In the genomic region with DNA sequence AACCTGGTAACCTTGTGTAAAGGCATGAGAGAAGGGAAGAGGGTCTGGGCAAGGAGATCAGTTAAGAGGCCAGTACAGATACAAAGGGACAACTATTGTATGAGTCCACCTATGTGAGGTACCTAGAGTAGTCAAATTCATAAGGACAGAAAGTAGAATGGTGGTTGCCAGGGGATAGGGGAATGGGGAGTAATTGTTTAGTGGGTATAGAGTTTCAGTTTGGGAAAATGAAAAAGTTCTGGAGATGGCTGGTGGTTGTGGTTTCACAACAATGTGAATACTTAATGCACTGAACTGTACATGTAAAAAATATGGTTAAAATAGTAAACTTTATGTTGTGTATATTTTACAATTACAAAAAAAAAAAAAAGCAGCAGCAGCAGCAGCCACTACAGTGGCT, we compare ENCODE assay signal across 16 cellular contexts.
DNase-seq lines count a peak whose midpoint lies in the region; ATAC-seq and TF ChIP-seq lines count a peak whose summit lies in the region.
"Had no signal": no experiment of that assay in that cellular context is flagged by ENCODE, and none has a peak within 500 bp of the region (broad histone marks: within the 10 kb centered on the region; RNA-seq: fewer than 3 reads in every experiment).

No MANE protein-coding gene starts in this region.

- peaks cover 0 to 7% (median 0%) of the 10 kb centered on the region in 11 experiments; a peak in 3 of 22 replicates for H4K20me1 ChIP-seq in BLaER1 treated with 17β-estradiol and CSF1 and Interleukin-3, amounts not matched to agents 10 nM and 100 nM
- no peaks in the 10 kb centered on the region for H4K20me1 ChIP-seq in KMS-11 (ENCODE audit: insufficient read depth)
- H4K20me1 ChIP-seq: BLaER1 had no signal

- H2AFZ ChIP-seq in KMS-11 (ENCODE audit: low read depth): no peak overlapping the region

- no peak for TF ChIP-seq CTCF in KMS-11 (conservative IDR thresholded peaks at IDR 0.05; ENCODE audit: low read depth, low read length)

- no peak overlapping the region for H3K9ac ChIP-seq in BLaER1 treated with 17β-estradiol and CSF1 and Interleukin-3, amounts not matched to agents 10 nM and 100 nM
- H3K9ac ChIP-seq in KMS-11: no peak overlapping the region
- H3K9ac ChIP-seq: BLaER1 had no signal

- peaks cover 0 to 15% (median 4%) of the 10 kb centered on the region in 11 experiments; a peak in 7 of 22 replicates for H3K36me3 ChIP-seq in BLaER1 treated with 17β-estradiol and CSF1 and Interleukin-3, amounts not matched to agents 10 nM and 100 nM
- no peaks in the 10 kb centered on the region for H3K36me3 ChIP-seq in KMS-11 (ENCODE audit: insufficient read depth)
- H3K36me3 ChIP-seq: HAP-1 had no signal

- DNase-seq in NCI-H2107 treated with DMSO at 0.1 percent for 48 hours (lab: John Stamatoyannopoulos, UW; ENCODE audit: unreplicated experiment) (peak; percentile 26), NCI-H2107 (lab: John Stamatoyannopoulos, UW) (no peak), fibroblast of peridontal ligament (ENCODE audit: extremely low read depth) (peak; percentile 55), cortex of kidney (lab: John Stamatoyannopoulos, UW) (no peak), foreskin melanocyte (no peak)
- DNase-seq: CD4-positive, alpha-beta T cell; COR-L47; DMS153; DND-41; GOT3 had no signal

- no peaks in the 10 kb centered on the region; the same call in 1 of the 2 replicates for H3K79me2 ChIP-seq in KMS-11 (ENCODE audit: insufficient read depth, low read depth)

- no peak overlapping the region for H3K27ac ChIP-seq in BLaER1 treated with 17β-estradiol and CSF1 and Interleukin-3, amounts not matched to agents 10 nM and 100 nM
- H3K27ac ChIP-seq in KMS-11: no peak overlapping the region
- H3K27ac ChIP-seq: 22Rv1, BLaER1 had no signal

- H3K27me3 ChIP-seq in BLaER1 treated with 17β-estradiol and CSF1 and Interleukin-3, amounts not matched to agents 10 nM and 100 nM: no peaks in the 10 kb centered on the region
- H3K27me3 ChIP-seq in KMS-11 (ENCODE audit: insufficient read depth, low read depth): no peaks in the 10 kb centered on the region
- H3K27me3 ChIP-seq: BLaER1 had no signal

- no peak for ATAC-seq in HG03139 (IDR thresholded peaks at IDR 0.05; ENCODE audit: unreplicated experiment)

- H3K4me3 ChIP-seq in BLaER1 treated with 17β-estradiol and CSF1 and Interleukin-3, amounts not matched to agents 10 nM and 100 nM: no peak overlapping the region
- H3K4me3 ChIP-seq in KMS-11 (IDR thresholded peaks at IDR 0.05; ENCODE audit: insufficient read depth, low read depth, low read length): no peak overlapping the region
- H3K4me3 ChIP-seq: BLaER1, HAP-1 had no signal

- no peaks in the 10 kb centered on the region for H3K9me3 ChIP-seq in BLaER1 treated with 17β-estradiol and CSF1 and Interleukin-3, amounts not matched to agents 10 nM and 100 nM (replicated peaks in 1 of 11)
- H3K9me3 ChIP-seq: BLaER1, HAP-1 had no signal

- peak overlapping the region in 7 of 11 experiments; percentile 4 to 49 (median 25); a peak in 10 of 22 replicates for H3K4me2 ChIP-seq in BLaER1 treated with 17β-estradiol and CSF1 and Interleukin-3, amounts not matched to agents 10 nM and 100 nM
- peak overlapping the region; percentile 31; the same call in 1 of the 2 replicates for H3K4me2 ChIP-seq in KMS-11
- H3K4me2 ChIP-seq: BLaER1 had no signal

- H3K4me1 ChIP-seq in BLaER1 treated with 17β-estradiol and CSF1 and Interleukin-3, amounts not matched to agents 10 nM and 100 nM: peaks cover 4 to 15% (median 9%) of the 10 kb centered on the region in 10 experiments; a peak in 11 of 20 replicates
- peaks cover 17% of the 10 kb centered on the region for H3K4me1 ChIP-seq in KMS-11 (ENCODE audit: low read depth, poor library complexity, severe bottlenecking)
- H3K4me1 ChIP-seq: BLaER1, HAP-1 had no signal

Comparison
In these comparisons a context has a peak if more than half of its experiments do, and no peak if none do; other contexts are left out.
1. DNase-seq: peak in NCI-H2107 treated with DMSO at 0.1 percent for 48 hours (single experiment) and fibroblast of peridontal ligament (single experiment); none in NCI-H2107 (single experiment), cortex of kidney (single experiment) and foreskin melanocyte (single experiment).